In the genomic region with DNA sequence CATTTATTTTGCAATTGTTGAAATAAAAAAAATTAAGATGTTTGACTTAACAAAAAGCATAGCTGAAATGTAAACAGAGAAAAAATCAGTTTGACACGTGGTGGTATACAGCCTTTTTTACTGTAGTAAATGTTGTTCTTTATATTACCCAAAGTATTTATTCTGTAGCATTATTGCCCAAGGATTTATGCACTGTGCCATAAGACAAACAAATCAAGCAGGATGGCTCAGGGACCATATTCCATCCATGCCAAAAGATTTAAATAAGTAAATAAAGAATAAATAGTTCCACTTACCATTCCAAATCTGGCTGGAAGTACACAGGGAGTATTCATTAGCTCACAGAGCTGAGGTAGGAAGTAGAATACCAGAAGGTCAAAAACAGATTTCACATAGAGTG, we compare ENCODE assay signal across 11 cellular contexts.
"Had no signal": no experiment of that assay in that cellular context is flagged by ENCODE, and none has a peak within 500 bp of the region (broad histone marks: within the 10 kb centered on the region; RNA-seq: fewer than 3 reads in every experiment).

No MANE protein-coding gene starts in this region.

- ATAC-seq: HCT116, HepG2, K562 had no signal

- H3K9me3 ChIP-seq: HAP-1 had no signal

- H3K36me3 ChIP-seq: HAP-1 had no signal

- H3K27ac ChIP-seq: GM23248, HL-60 had no signal

- H3K4me3 ChIP-seq: GM23248, HAP-1, K562 had no signal

- H3K4me1 ChIP-seq: HAP-1 had no signal

- DNase-seq: GM23248, GOT3, H7, HFFc6, IMR-90, KG1 had no signal
